1 cellular context compared by ENCODE assay signal in genomic region chr7:70456729-70457128, GRCh38.
TF ChIP-seq lines count a peak whose summit lies in the region.

No MANE protein-coding gene starts in this region.

TF ChIP-seq in GM23338, 12 proteins besides CTCF, POLR2A, EP300 and RAD21 (continued from another document):
- TF ChIP-seq CREB1 (CRISPR knock-in tag; IDR thresholded peaks at IDR 0.05; ENCODE audit: low read depth): no peak
